Comparison of ENCODE assay signal across 8 cellular contexts in the genomic region with DNA sequence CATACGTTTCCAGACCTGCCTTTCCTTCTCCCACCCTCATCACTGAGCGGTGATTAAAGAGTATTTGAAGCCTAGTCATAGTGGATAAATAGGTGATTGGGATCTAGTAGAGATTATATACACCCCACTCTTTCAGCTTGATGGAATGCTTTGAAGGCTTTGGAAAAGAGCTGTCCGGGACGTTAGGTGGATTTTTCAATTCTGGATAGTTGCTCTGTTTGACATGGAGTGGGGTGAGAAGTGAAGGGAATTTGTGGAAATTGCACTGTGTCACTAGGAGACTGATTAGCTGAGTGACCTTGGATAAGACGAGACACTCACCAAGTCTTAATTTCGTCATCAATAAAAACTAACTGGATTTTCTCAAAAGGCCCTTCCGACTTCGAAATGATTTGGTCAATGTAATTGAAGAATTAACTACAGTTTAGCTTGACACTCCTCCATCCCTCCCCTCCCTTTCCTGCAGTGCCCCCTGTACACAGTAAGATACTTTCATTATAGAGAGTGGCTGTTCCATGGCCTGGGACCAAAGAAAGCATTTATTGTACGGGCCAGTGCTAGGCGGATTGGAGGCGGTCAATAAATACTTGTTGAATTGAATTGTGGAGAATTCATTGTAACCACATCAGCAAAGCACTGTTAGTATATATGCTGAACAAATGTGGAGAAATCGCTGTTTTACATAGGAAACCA. TPM values are rescaled to one million over a fixed set of nuclear protein-coding genes. Genes with fewer than 3 reads are reported as not detected.
DNase-seq lines count a peak whose midpoint lies in the region; ATAC-seq, FAIRE-seq and TF ChIP-seq lines count a peak whose summit lies in the region.

No MANE protein-coding gene starts in this region.

- peak overlapping the region; percentile 91 for H3K27ac ChIP-seq in rectal smooth muscle tissue (ENCODE audit: low read depth, low read length)

- H3K4me3 Mint-ChIP-seq in activated CD4-positive, alpha-beta T cell treated with anti-CD3 and anti-CD28 coated beads for 36 hours: peak overlapping the region; percentile 94
- peak overlapping the region; percentile 91 for H3K4me3 Mint-ChIP-seq in activated T-helper 2 cell treated with anti-CD3 and anti-CD28 coated beads, Interferon-gamma antibody, Interleukin-2, Interleukin-4, amounts not matched to agents 10 μg/mL and 5 μg/mL and 100 μg/mL, durations not matched to agents 14 hours and 24 hours and 36 hours (ENCODE audit: low read depth)

- DNase-seq in activated CD4-positive, alpha-beta T cell treated with anti-CD3 and anti-CD28 coated beads for 36 hours: no peak
- no peak for DNase-seq in activated CD4-positive, alpha-beta T cell treated with anti-CD3 and anti-CD28 coated beads for 4 hours
- DNase-seq in activated T-helper 2 cell treated with anti-CD3 and anti-CD28 coated beads, Interferon-gamma antibody, Interleukin-2, Interleukin-4, amounts not matched to agents 10 μg/mL and 5 μg/mL and 100 μg/mL, durations not matched to agents 14 hours and 24 hours and 36 hours (ENCODE audit: low spot score): no peak
- DNase-seq in hepatic stellate cell (ENCODE audit: low spot score) (peak; percentile 45), GM12891 (ENCODE audit: insufficient read length, low spot score) (no peak), AG08396 (ENCODE audit: low spot score) (no peak)

- no peaks in the 10 kb centered on the region for H3K27me3 Mint-ChIP-seq in activated CD4-positive, alpha-beta T cell treated with anti-CD3 and anti-CD28 coated beads for 36 hours
- no peaks in the 10 kb centered on the region for H3K27me3 Mint-ChIP-seq in activated T-helper 2 cell treated with anti-CD3 and anti-CD28 coated beads, Interferon-gamma antibody, Interleukin-2, Interleukin-4, amounts not matched to agents 10 μg/mL and 5 μg/mL and 100 μg/mL, durations not matched to agents 14 hours and 24 hours and 36 hours (ENCODE audit: low read depth)

- POLR2A ChIA-PET in activated CD4-positive, alpha-beta T cell treated with anti-CD3 and anti-CD28 coated beads for 36 hours (lab: Charles Lee): interaction anchor here (0.6 kb wide), 1 partner anchor 96 kb away, joined by 4 read pairs; no protein-coding TSS in a partner anchor

- peaks cover 59% of the 10 kb centered on the region for H3K4me1 Mint-ChIP-seq in activated CD4-positive, alpha-beta T cell treated with anti-CD3 and anti-CD28 coated beads for 36 hours
- H3K4me1 Mint-ChIP-seq in activated T-helper 2 cell treated with anti-CD3 and anti-CD28 coated beads, Interferon-gamma antibody, Interleukin-2, Interleukin-4, amounts not matched to agents 10 μg/mL and 5 μg/mL and 100 μg/mL, durations not matched to agents 14 hours and 24 hours and 36 hours (ENCODE audit: low read depth): peaks cover 29% of the 10 kb centered on the region

- TF ChIP-seq POLR2A in GM12891 (IDR thresholded peaks at IDR 0.05; ENCODE audit: low read depth, low read length): no peak

- peak overlapping the region; percentile 66 for H3K9ac ChIP-seq in rectal smooth muscle tissue (ENCODE audit: low read length)

- CTCF ChIA-PET in activated CD4-positive, alpha-beta T cell treated with anti-CD3 and anti-CD28 coated beads for 36 hours (lab: Charles Lee): interaction anchor here (0.6 to 3.3 kb wide), 5 partner anchors 8 to 616 kb away, joined by 3 to 14 read pairs (median 3); a partner anchor contains a TSS

- H3K9me3 Mint-ChIP-seq in activated CD4-positive, alpha-beta T cell treated with anti-CD3 and anti-CD28 coated beads for 36 hours (ENCODE audit: low read depth): no peaks in the 10 kb centered on the region
- no peaks in the 10 kb centered on the region for H3K9me3 Mint-ChIP-seq in activated T-helper 2 cell treated with anti-CD3 and anti-CD28 coated beads, Interferon-gamma antibody, Interleukin-2, Interleukin-4, amounts not matched to agents 10 μg/mL and 5 μg/mL and 100 μg/mL, durations not matched to agents 14 hours and 24 hours and 36 hours

- no peak for ATAC-seq in activated CD4-positive, alpha-beta T cell treated with anti-CD3 and anti-CD28 coated beads for 36 hours
- no peak for ATAC-seq in HG02610 (IDR thresholded peaks at IDR 0.05; ENCODE audit: unreplicated experiment)

- no peaks in the 10 kb centered on the region for H3K27me3 ChIP-seq in rectal smooth muscle tissue (ENCODE audit: control insufficient read depth, insufficient read depth, low read length)

- peak overlapping the region; percentile 96 for H3K27ac Mint-ChIP-seq in activated CD4-positive, alpha-beta T cell treated with anti-CD3 and anti-CD28 coated beads for 36 hours
- H3K27ac Mint-ChIP-seq in activated T-helper 2 cell treated with anti-CD3 and anti-CD28 coated beads, Interferon-gamma antibody, Interleukin-2, Interleukin-4, amounts not matched to agents 10 μg/mL and 5 μg/mL and 100 μg/mL, durations not matched to agents 14 hours and 24 hours and 36 hours: peak overlapping the region; percentile 95

- peak overlapping the region; percentile 92 for H3K4me3 ChIP-seq in rectal smooth muscle tissue (ENCODE audit: low read length)

- H3K36me3 Mint-ChIP-seq in activated CD4-positive, alpha-beta T cell treated with anti-CD3 and anti-CD28 coated beads for 36 hours (ENCODE audit: low read depth): peaks cover 25% of the 10 kb centered on the region
- H3K36me3 Mint-ChIP-seq in activated T-helper 2 cell treated with anti-CD3 and anti-CD28 coated beads, Interferon-gamma antibody, Interleukin-2, Interleukin-4, amounts not matched to agents 10 μg/mL and 5 μg/mL and 100 μg/mL, durations not matched to agents 14 hours and 24 hours and 36 hours (ENCODE audit: low read depth): peaks cover 21% of the 10 kb centered on the region

- intact Hi-C loops in activated CD4-positive, alpha-beta T cell treated with anti-CD3 and anti-CD28 coated beads for 36 hours (cut with DNase I, micrococcal nuclease): loop anchor here (1.0 to 10.0 kb wide), 4 partner anchors 10 to 528 kb away; a partner anchor contains a TSS
- intact Hi-C loops in activated T-helper 2 cell treated with anti-CD3 and anti-CD28 coated beads, Interferon-gamma antibody, Interleukin-2, Interleukin-4, amounts not matched to agents 10 μg/mL and 5 μg/mL and 100 μg/mL, durations not matched to agents 14 hours and 24 hours and 36 hours (cut with micrococcal nuclease): loop anchor here (1.0 kb wide), 1 partner anchor 33 kb away; a partner anchor contains a TSS

- no peak for FAIRE-seq in GM12891 (lab: Jason Lieb, UNC)

- no peaks in the 10 kb centered on the region for H3K36me3 ChIP-seq in rectal smooth muscle tissue (ENCODE audit: control insufficient read depth, insufficient read depth, low read length)

- peaks cover 12% of the 10 kb centered on the region for H3K4me1 ChIP-seq in rectal smooth muscle tissue (ENCODE audit: control insufficient read depth, insufficient read depth, low read length)

TF ChIP-seq in GM12891, 5 proteins besides CTCF, POLR2A, EP300 and RAD21:
- TF ChIP-seq PAX5 (IDR thresholded peaks at IDR 0.05; ENCODE audit: insufficient read depth, low read length, severe bottlenecking): no peak
- TF ChIP-seq TAF1 (IDR thresholded peaks at IDR 0.05; ENCODE audit: low read depth, low read length): no peak

RNA-seq across cellular contexts. Expression of a gene that starts 1.0 kb away (rescaled TPM):
- 10 to 100 TPM; 45.2 to 62.9 TPM for total RNA-seq in activated CD4-positive, alpha-beta T cell treated with anti-CD3 and anti-CD28 coated beads for 36 hours
- 59.0 and 63.5 TPM in 2 replicates for total RNA-seq in activated T-helper 2 cell treated with anti-CD3 and anti-CD28 coated beads, Interferon-gamma antibody, Interleukin-2, Interleukin-4, amounts not matched to agents 10 μg/mL and 5 μg/mL and 100 μg/mL, durations not matched to agents 14 hours and 24 hours and 36 hours
- polyA plus RNA-seq in GM12891 (2012; ENCODE audit: low read depth, missing spikeins): 10.5 TPM

RNA-seq across cellular contexts. Expression of a gene that starts 33.2 kb away (rescaled TPM):
- 1 to 10 TPM; 6.4 to 7.4 TPM for total RNA-seq in activated CD4-positive, alpha-beta T cell treated with anti-CD3 and anti-CD28 coated beads for 36 hours
- total RNA-seq in activated T-helper 2 cell treated with anti-CD3 and anti-CD28 coated beads, Interferon-gamma antibody, Interleukin-2, Interleukin-4, amounts not matched to agents 10 μg/mL and 5 μg/mL and 100 μg/mL, durations not matched to agents 14 hours and 24 hours and 36 hours: 6.1 and 7.7 TPM in 2 replicates
- polyA plus RNA-seq in GM12891 (2012; ENCODE audit: low read depth, missing spikeins): 6.7 TPM

RNA-seq across cellular contexts. Expression of a gene that starts 40.5 kb away (rescaled TPM):
- not detected for total RNA-seq in activated CD4-positive, alpha-beta T cell treated with anti-CD3 and anti-CD28 coated beads for 36 hours
- total RNA-seq in activated T-helper 2 cell treated with anti-CD3 and anti-CD28 coated beads, Interferon-gamma antibody, Interleukin-2, Interleukin-4, amounts not matched to agents 10 μg/mL and 5 μg/mL and 100 μg/mL, durations not matched to agents 14 hours and 24 hours and 36 hours: not detected in 2 replicates
- polyA plus RNA-seq in GM12891 (2012; ENCODE audit: low read depth, missing spikeins): not detected
